Comparison of ENCODE assay signal across 16 cellular contexts in the genomic region with DNA sequence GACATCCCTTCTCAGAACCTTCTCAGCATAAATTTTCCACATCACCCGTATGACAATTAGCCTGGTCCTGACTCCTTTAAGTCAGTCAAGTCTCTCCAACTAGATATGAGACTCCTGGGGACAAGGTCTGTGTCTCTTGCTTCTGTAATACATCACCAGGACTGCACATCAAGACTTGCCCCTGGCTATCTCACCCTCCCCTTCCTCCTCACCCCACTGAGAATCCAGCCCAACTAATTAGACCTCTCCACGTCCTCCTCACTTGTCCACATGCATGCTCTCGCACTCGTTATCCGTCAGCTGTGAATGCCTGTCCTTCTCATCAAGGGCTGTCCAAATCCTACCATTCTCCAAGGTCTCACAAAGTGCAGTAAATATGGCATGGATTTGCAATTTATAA.
A peak's percentile ranks its signal among the peaks of the same experiment; 100 is the strongest.
DNase-seq lines count a peak whose midpoint lies in the region; ATAC-seq and TF ChIP-seq lines count a peak whose summit lies in the region.
"Had no signal": no experiment of that assay in that cellular context is flagged by ENCODE, and none has a peak within 500 bp of the region (broad histone marks: within the 10 kb centered on the region; RNA-seq: fewer than 3 reads in every experiment).

No MANE protein-coding gene starts in this region.

- no peak for DNase-seq in T-helper 1 cell
- DNase-seq in natural killer cell treated with Interleukin-12 subunit alpha and Interleukin-12 subunit beta and Interleukin-15 and Interleukin-18, amount 100 ng/mL, for 72 hours (ENCODE audit: low spot score), result no peak
- DNase-seq in natural killer cell, result no peak
- peak; percentile 4 for DNase-seq in mucosa of gallbladder (ENCODE audit: low spot score)
- DNase-seq in OCI-M1 (lab: John Stamatoyannopoulos, UW), result no peak
- DNase-seq in foreskin melanocyte, result no peak
- DNase-seq: Caco-2; CD4-positive, CD25-positive, alpha-beta regulatory T cell; DMS153; DND-41; GM23248; H7; HCEC 1CT had no signal

- intact Hi-C loops in natural killer cell (cut with micrococcal nuclease), result no loop called here

- no peak for ATAC-seq in natural killer cell treated with Interleukin-12 subunit alpha and Interleukin-12 subunit beta and Interleukin-15 and Interleukin-18, amount 100 ng/mL, for 72 hours
- no peak for ATAC-seq in natural killer cell
- ATAC-seq: CD8-positive, alpha-beta T cell had no signal

- peak overlapping the region; percentile 22 for H3K27ac Mint-ChIP-seq in T-helper 1 cell treated with Interleukin-12 subunit alpha and Interleukin-12 subunit beta and Interleukin-4 antibody, amounts not matched to agents 30 μg/mL and 1 μg/mL, for 36 hours
- H3K27ac Mint-ChIP-seq in natural killer cell treated with Interleukin-12 subunit alpha and Interleukin-12 subunit beta and Interleukin-15 and Interleukin-18, amount 100 ng/mL, for 72 hours, result peak overlapping the region; percentile 9 to 25
- no peak overlapping the region for H3K27ac Mint-ChIP-seq in natural killer cell
- H3K27ac Mint-ChIP-seq: B cell; CD8-positive, alpha-beta T cell had no signal

- H3K4me1 Mint-ChIP-seq in T-helper 1 cell treated with Interleukin-12 subunit alpha and Interleukin-12 subunit beta and Interleukin-4 antibody, amounts not matched to agents 30 μg/mL and 1 μg/mL, for 36 hours (ENCODE audit: low read depth), result peaks cover 22% of the 10 kb centered on the region
- peaks cover 12 to 14% of the 10 kb centered on the region in 2 donors for H3K4me1 Mint-ChIP-seq in natural killer cell treated with Interleukin-12 subunit alpha and Interleukin-12 subunit beta and Interleukin-15 and Interleukin-18, amount 100 ng/mL, for 72 hours (ENCODE audit: low read depth in 2 of 2)
- H3K4me1 Mint-ChIP-seq in natural killer cell, result no peaks in the 10 kb centered on the region
- H3K4me1 Mint-ChIP-seq: B cell; CD4-positive, CD25-positive, alpha-beta regulatory T cell had no signal

- H3K9me3 Mint-ChIP-seq in T-helper 1 cell treated with Interleukin-12 subunit alpha and Interleukin-12 subunit beta and Interleukin-4 antibody, amounts not matched to agents 30 μg/mL and 1 μg/mL, for 36 hours, result peaks cover 19% of the 10 kb centered on the region
- no peaks in the 10 kb centered on the region for H3K9me3 Mint-ChIP-seq in natural killer cell treated with Interleukin-12 subunit alpha and Interleukin-12 subunit beta and Interleukin-15 and Interleukin-18, amount 100 ng/mL, for 72 hours
- peaks cover 0 to 2% of the 10 kb centered on the region in 2 donors for H3K9me3 Mint-ChIP-seq in natural killer cell

- no peak for TF ChIP-seq CTCF in natural killer cell (IDR thresholded peaks at IDR 0.05)

- H3K27me3 Mint-ChIP-seq in T-helper 1 cell treated with Interleukin-12 subunit alpha and Interleukin-12 subunit beta and Interleukin-4 antibody, amounts not matched to agents 30 μg/mL and 1 μg/mL, for 36 hours (ENCODE audit: low read depth), result peaks cover 19% of the 10 kb centered on the region
- H3K27me3 Mint-ChIP-seq in natural killer cell treated with Interleukin-12 subunit alpha and Interleukin-12 subunit beta and Interleukin-15 and Interleukin-18, amount 100 ng/mL, for 72 hours, result peaks cover 20 to 46% of the 10 kb centered on the region in 2 donors
- H3K27me3 Mint-ChIP-seq in natural killer cell (ENCODE audit: low read depth in 2 of 2), result peaks cover 17 to 30% of the 10 kb centered on the region in 2 donors

- H3K4me3 Mint-ChIP-seq in T-helper 1 cell treated with Interleukin-12 subunit alpha and Interleukin-12 subunit beta and Interleukin-4 antibody, amounts not matched to agents 30 μg/mL and 1 μg/mL, for 36 hours, result no peak overlapping the region
- H3K4me3 Mint-ChIP-seq in natural killer cell treated with Interleukin-12 subunit alpha and Interleukin-12 subunit beta and Interleukin-15 and Interleukin-18, amount 100 ng/mL, for 72 hours, result no peak overlapping the region
- no peak overlapping the region for H3K4me3 Mint-ChIP-seq in natural killer cell
- H3K4me3 Mint-ChIP-seq: B cell; CD4-positive, CD25-positive, alpha-beta regulatory T cell; CD8-positive, alpha-beta T cell had no signal

- peaks cover 10% of the 10 kb centered on the region for H3K36me3 Mint-ChIP-seq in T-helper 1 cell treated with Interleukin-12 subunit alpha and Interleukin-12 subunit beta and Interleukin-4 antibody, amounts not matched to agents 30 μg/mL and 1 μg/mL, for 36 hours (ENCODE audit: low read depth)
- H3K36me3 Mint-ChIP-seq in natural killer cell treated with Interleukin-12 subunit alpha and Interleukin-12 subunit beta and Interleukin-15 and Interleukin-18, amount 100 ng/mL, for 72 hours, result peaks cover 16% of the 10 kb centered on the region
- peaks cover 7% of the 10 kb centered on the region for H3K36me3 Mint-ChIP-seq in natural killer cell
- H3K36me3 Mint-ChIP-seq: CD4-positive, CD25-positive, alpha-beta regulatory T cell; CD8-positive, alpha-beta T cell had no signal

Comparison
In these comparisons a context has a peak if more than half of its experiments do, and no peak if none do; other contexts are left out.
1. H3K27ac Mint-ChIP-seq: peak in T-helper 1 cell treated with Interleukin-12 subunit alpha and Interleukin-12 subunit beta and Interleukin-4 antibody, amounts not matched to agents 30 μg/mL and 1 μg/mL, for 36 hours (single experiment) and natural killer cell treated with Interleukin-12 subunit alpha and Interleukin-12 subunit beta and Interleukin-15 and Interleukin-18, amount 100 ng/mL, for 72 hours (2 of 2); none in natural killer cell (0 of 2).